Comparison of ENCODE assay signal across 14 cellular contexts in genomic region chr20:46179811-46180326, GRCh38.
"Had no signal": no experiment of that assay in that cellular context is flagged by ENCODE, and none has a peak within 500 bp of the region (broad histone marks: within the 10 kb centered on the region; RNA-seq: fewer than 3 reads in every experiment).

No MANE protein-coding gene starts in this region.

- H3K4me1 ChIP-seq: gastrocnemius medialis had no signal

- H3K4me3 ChIP-seq: gastrocnemius medialis, pancreas, thoracic aorta had no signal

- ATAC-seq: activated T-helper 17 cell treated with anti-CD3 and anti-CD28 coated beads, Interleukin-2, amount 50 U/mL, for 72 hours; gastrocnemius medialis; left lobe of liver; pancreas had no signal

- H3K36me3 Mint-ChIP-seq: naive B cell had no signal

- H3K4me3 Mint-ChIP-seq: activated T-helper 17 cell treated with anti-CD3 and anti-CD28 coated beads, Interleukin-2, amount 50 U/mL, for 72 hours; naive B cell had no signal

- H3K4me1 Mint-ChIP-seq: activated T-helper 17 cell treated with anti-CD3 and anti-CD28 coated beads, Interleukin-2, amount 50 U/mL, for 72 hours had no signal

- DNase-seq: activated CD4-positive, alpha-beta T cell treated with anti-CD3 and anti-CD28 coated beads, Interleukin-2, amount 50 U/mL, for 4 hours; activated CD4-positive, CD25-positive, alpha-beta regulatory T cell treated with anti-CD3 and anti-CD28 coated beads, Interleukin-2, amount 50 U/mL, for 72 hours; activated naive CD4-positive, alpha-beta T cell treated with Interleukin-2 at 50 U/mL for 16 hours; erythroblast; gastrocnemius medialis; naive B cell; pancreas; stimulated activated CD4-positive, alpha-beta T cell treated with anti-CD3 and anti-CD28 coated beads, Interleukin-2, amount 100 ng/mL, for 24 hours; T1000 had no signal

- FAIRE-seq: astrocyte, colon, pancreas had no signal

- H3K27ac ChIP-seq: gastrocnemius medialis, pancreas, thoracic aorta had no signal

- H3K9me3 Mint-ChIP-seq: activated T-helper 17 cell treated with anti-CD3 and anti-CD28 coated beads, Interleukin-2, amount 50 U/mL, for 72 hours had no signal

- H3K27me3 ChIP-seq: pancreas had no signal

- H3K27ac Mint-ChIP-seq: activated T-helper 17 cell treated with anti-CD3 and anti-CD28 coated beads, Interleukin-2, amount 50 U/mL, for 72 hours had no signal

- H3K9me3 ChIP-seq: gastrocnemius medialis, pancreas, thoracic aorta had no signal

- H3K36me3 ChIP-seq: gastrocnemius medialis, pancreas, thoracic aorta had no signal
